20 cellular contexts compared by ENCODE assay signal in genomic region chr21:31103163-31103562, GRCh38.
DNase-seq lines count a peak whose midpoint lies in the region; ATAC-seq lines count a peak whose summit lies in the region.
"Had no signal": no experiment of that assay in that cellular context is flagged by ENCODE, and none has a peak within 500 bp of the region (broad histone marks: within the 10 kb centered on the region; RNA-seq: fewer than 3 reads in every experiment).

No MANE protein-coding gene starts in this region.

- peaks cover 41% of the 10 kb centered on the region for H3K4me1 Mint-ChIP-seq in activated naive CD4-positive, alpha-beta T cell treated with anti-CD3 and anti-CD28 coated beads, Interleukin-2, amount 10 ng/mL, durations not matched to agents 7 days and 5 days
- H3K4me1 Mint-ChIP-seq in T-helper 2 cell treated with Interferon-gamma antibody and Interleukin-4, amounts not matched to agents 5 μg/mL and 100 μg/mL, for 36 hours (ENCODE audit: low read depth), result peaks cover 38% of the 10 kb centered on the region
- peaks cover 19 to 39% of the 10 kb centered on the region in 2 donors for H3K4me1 Mint-ChIP-seq in stimulated activated naive B cell treated with anti-CD40 and anti-IgM and Interleukin-4, amounts not matched to agents 10 μg/mL and 1 μg/mL and 100 μg/mL, for 72 hours

- peak overlapping the region; percentile 57 for H3K27ac Mint-ChIP-seq in activated naive CD4-positive, alpha-beta T cell treated with anti-CD3 and anti-CD28 coated beads, Interleukin-2, amount 10 ng/mL, durations not matched to agents 7 days and 5 days
- peak overlapping the region; percentile 19 for H3K27ac Mint-ChIP-seq in T-helper 2 cell treated with Interferon-gamma antibody and Interleukin-4, amounts not matched to agents 5 μg/mL and 100 μg/mL, for 36 hours
- H3K27ac Mint-ChIP-seq in stimulated activated naive B cell treated with anti-CD40 and anti-IgM and Interleukin-4, amounts not matched to agents 10 μg/mL and 1 μg/mL and 100 μg/mL, for 72 hours, result peak overlapping the region; percentile 15
- H3K27ac Mint-ChIP-seq: activated naive CD8-positive, alpha-beta T cell treated with anti-CD3 and anti-CD28 coated beads, Interleukin-2, amount 10 ng/mL, durations not matched to agents 7 days and 5 days; activated T-helper 1 cell treated with anti-CD3 and anti-CD28 coated beads, Interleukin-12 subunit alpha, Interleukin-12 subunit beta, Interleukin-2, Interleukin-4 antibody, amounts not matched to agents 30 ng/mL and 10 ng/mL and 1 ng/mL, durations not matched to agents 14 hours and 24 hours and 36 hours had no signal

- no peak for DNase-seq in activated naive CD4-positive, alpha-beta T cell treated with anti-CD3 and anti-CD28 coated beads, Interleukin-2, amount 10 ng/mL, durations not matched to agents 7 days and 5 days
- DNase-seq in activated naive CD4-positive, alpha-beta T cell (lab: John Stamatoyannopoulos, UW), result no peak
- no peak for DNase-seq in T-helper 2 cell treated with Interferon-gamma antibody and Interleukin-4, amounts not matched to agents 5 μg/mL and 100 μg/mL, for 36 hours (ENCODE audit: low spot score)
- DNase-seq in stimulated activated naive B cell treated with anti-CD40 and anti-IgM and Interleukin-4, amounts not matched to agents 10 μg/mL and 1 μg/mL and 100 μg/mL, for 72 hours, result no peak
- DNase-seq in NCI-H1092 treated with DMSO at 0.1 percent for 48 hours (lab: John Stamatoyannopoulos, UW), result no peak
- no peak for DNase-seq in activated CD4-positive, CD25-positive, alpha-beta regulatory T cell (lab: John Stamatoyannopoulos, UW)
- DNase-seq in stimulated activated naive CD8-positive, alpha-beta T cell treated with anti-CD3 and anti-CD28 coated beads, Interleukin-15, Interleukin-2, amounts not matched to agents 100 U/mL and 50 U/mL, for 24 hours, result no peak
- DNase-seq: activated naive CD8-positive, alpha-beta T cell treated with anti-CD3 and anti-CD28 coated beads, Interleukin-2, amount 10 ng/mL, durations not matched to agents 7 days and 5 days; C1 segment of cervical spinal cord; central memory CD4-positive, alpha-beta T cell; HCEC 1CT; hypothalamus; NCI-H1092; NCI-H2029; NCI-H526; pancreas; small intestine had no signal

- peaks cover 5% of the 10 kb centered on the region for H3K27me3 Mint-ChIP-seq in activated naive CD4-positive, alpha-beta T cell treated with anti-CD3 and anti-CD28 coated beads, Interleukin-2, amount 10 ng/mL, durations not matched to agents 7 days and 5 days
- H3K27me3 Mint-ChIP-seq in T-helper 2 cell treated with Interferon-gamma antibody and Interleukin-4, amounts not matched to agents 5 μg/mL and 100 μg/mL, for 36 hours (ENCODE audit: low read depth), result no peaks in the 10 kb centered on the region
- peaks cover 0 to 9% of the 10 kb centered on the region in 2 donors for H3K27me3 Mint-ChIP-seq in stimulated activated naive B cell treated with anti-CD40 and anti-IgM and Interleukin-4, amounts not matched to agents 10 μg/mL and 1 μg/mL and 100 μg/mL, for 72 hours

- CTCF ChIA-PET in activated naive CD4-positive, alpha-beta T cell treated with anti-CD3 and anti-CD28 coated beads, Interleukin-2, amount 10 ng/mL, durations not matched to agents 7 days and 5 days (lab: Charles Lee), result interaction anchor here (2.4 to 4.2 kb wide), 2 partner anchors 78 to 478 kb away, joined by 20 to 26 read pairs; no protein-coding TSS in a partner anchor

- peaks cover 6% of the 10 kb centered on the region for H3K9me3 Mint-ChIP-seq in activated naive CD4-positive, alpha-beta T cell treated with anti-CD3 and anti-CD28 coated beads, Interleukin-2, amount 10 ng/mL, durations not matched to agents 7 days and 5 days
- peaks cover 5% of the 10 kb centered on the region for H3K9me3 Mint-ChIP-seq in T-helper 2 cell treated with Interferon-gamma antibody and Interleukin-4, amounts not matched to agents 5 μg/mL and 100 μg/mL, for 36 hours
- peaks cover 6 to 13% of the 10 kb centered on the region in 2 donors for H3K9me3 Mint-ChIP-seq in stimulated activated naive B cell treated with anti-CD40 and anti-IgM and Interleukin-4, amounts not matched to agents 10 μg/mL and 1 μg/mL and 100 μg/mL, for 72 hours

- H3K4me3 Mint-ChIP-seq in activated naive CD4-positive, alpha-beta T cell treated with anti-CD3 and anti-CD28 coated beads, Interleukin-2, amount 10 ng/mL, durations not matched to agents 7 days and 5 days, result no peak overlapping the region
- H3K4me3 Mint-ChIP-seq in T-helper 2 cell treated with Interferon-gamma antibody and Interleukin-4, amounts not matched to agents 5 μg/mL and 100 μg/mL, for 36 hours, result peak overlapping the region; percentile 33
- no peak overlapping the region for H3K4me3 Mint-ChIP-seq in stimulated activated naive B cell treated with anti-CD40 and anti-IgM and Interleukin-4, amounts not matched to agents 10 μg/mL and 1 μg/mL and 100 μg/mL, for 72 hours
- H3K4me3 Mint-ChIP-seq: activated naive CD8-positive, alpha-beta T cell treated with anti-CD3 and anti-CD28 coated beads, Interleukin-2, amount 10 ng/mL, durations not matched to agents 7 days and 5 days; activated T-helper 1 cell treated with anti-CD3 and anti-CD28 coated beads, Interleukin-12 subunit alpha, Interleukin-12 subunit beta, Interleukin-2, Interleukin-4 antibody, amounts not matched to agents 30 ng/mL and 10 ng/mL and 1 ng/mL, durations not matched to agents 14 hours and 24 hours and 36 hours; neural crest cell had no signal

- ATAC-seq in GM18868 (IDR thresholded peaks at IDR 0.05; ENCODE audit: unreplicated experiment), result peak; percentile 29
- ATAC-seq in stimulated activated naive B cell treated with anti-CD40 and anti-IgM and Interleukin-4, amounts not matched to agents 10 μg/mL and 1 μg/mL and 100 μg/mL, for 72 hours (replicated peaks), result peak; percentile 33 to 36
- ATAC-seq in stimulated activated naive CD8-positive, alpha-beta T cell treated with anti-CD3 and anti-CD28 coated beads, Interleukin-15, Interleukin-2, amounts not matched to agents 100 U/mL and 50 U/mL, for 24 hours, result no peak

- peaks cover 11% of the 10 kb centered on the region for H3K36me3 Mint-ChIP-seq in activated naive CD4-positive, alpha-beta T cell treated with anti-CD3 and anti-CD28 coated beads, Interleukin-2, amount 10 ng/mL, durations not matched to agents 7 days and 5 days
- peaks cover 8% of the 10 kb centered on the region for H3K36me3 Mint-ChIP-seq in T-helper 2 cell treated with Interferon-gamma antibody and Interleukin-4, amounts not matched to agents 5 μg/mL and 100 μg/mL, for 36 hours (ENCODE audit: low read depth)
- H3K36me3 Mint-ChIP-seq in stimulated activated naive B cell treated with anti-CD40 and anti-IgM and Interleukin-4, amounts not matched to agents 10 μg/mL and 1 μg/mL and 100 μg/mL, for 72 hours, result peaks cover 11 to 12% of the 10 kb centered on the region in 2 donors
